Comparison of ENCODE assay signal across 8 cellular contexts in genomic region chr11:35158371-35159081, GRCh38.
DNase-seq lines count a peak whose midpoint lies in the region; ATAC-seq and TF ChIP-seq lines count a peak whose summit lies in the region.

No MANE protein-coding gene starts in this region.

- DNase-seq in GM03348 (ENCODE audit: low spot score) (peak; percentile 36), globus pallidus (ENCODE audit: low spot score) (peak; percentile 51), activated gamma-delta T cell treated with Interleukin-2 at 50 U/mL for 16 hours (no peak), NCI-H1436 treated with DMSO at 0.1 percent for 48 hours (lab: John Stamatoyannopoulos, UW) (no peak)
- DNase-seq in effector CD8-positive, alpha-beta T cell (lab: John Stamatoyannopoulos, UW) = no peak

- no peak overlapping the region for H3K4me3 ChIP-seq in rectal smooth muscle tissue (ENCODE audit: low read length)

- no peaks in the 10 kb centered on the region for H3K27me3 ChIP-seq in rectal smooth muscle tissue (ENCODE audit: control insufficient read depth, insufficient read depth, low read length)

- peaks cover 23% of the 10 kb centered on the region for H3K4me1 ChIP-seq in rectal smooth muscle tissue (ENCODE audit: control insufficient read depth, insufficient read depth, low read length)

- no peaks in the 10 kb centered on the region for H3K36me3 ChIP-seq in rectal smooth muscle tissue (ENCODE audit: control insufficient read depth, insufficient read depth, low read length)

- ATAC-seq in SK-N-SH treated with all-trans-retinoic acid at 6 μM for 48 hours (peak; percentile 33), HG02938 (IDR thresholded peaks at IDR 0.05; ENCODE audit: unreplicated experiment) (no peak)

- H3K27ac ChIP-seq in rectal smooth muscle tissue (ENCODE audit: low read depth, low read length) = peak overlapping the region; percentile 18

- H3K9ac ChIP-seq in rectal smooth muscle tissue (ENCODE audit: low read length) = no peak overlapping the region

TF ChIP-seq in SK-N-SH treated with all-trans-retinoic acid at 6 μM for 48 hours, 23 proteins besides CTCF, POLR2A, EP300 and RAD21:
- no peak for TF ChIP-seq ZFP30 (CRISPR knock-in tag; IDR thresholded peaks at IDR 0.05)

Comparison
In these comparisons a context has a peak if more than half of its experiments do, and no peak if none do; other contexts are left out.
1. DNase-seq: peak in GM03348 (single experiment) and globus pallidus (single experiment); none in activated gamma-delta T cell treated with Interleukin-2 at 50 U/mL for 16 hours (single experiment), effector CD8-positive, alpha-beta T cell (single experiment) and NCI-H1436 treated with DMSO at 0.1 percent for 48 hours (single experiment).